In genomic region chr1:90509225-90510048, GRCh38 we compare ENCODE assay signal across 22 cellular contexts.
DNase-seq lines count a peak whose midpoint lies in the region; ATAC-seq and TF ChIP-seq lines count a peak whose summit lies in the region.
"Had no signal": no experiment of that assay in that cellular context is flagged by ENCODE, and none has a peak within 500 bp of the region (broad histone marks: within the 10 kb centered on the region; RNA-seq: fewer than 3 reads in every experiment).

No MANE protein-coding gene starts in this region.

- no peaks in the 10 kb centered on the region for H3K9me3 Mint-ChIP-seq in GM23338
- H3K9me3 Mint-ChIP-seq: activated B cell treated with CpG ODN at 0.5 μM for 24 hours, memory B cell had no signal

- TF ChIP-seq EP300 in sigmoid colon (IDR thresholded peaks at IDR 0.05) = no peak

- peaks cover 24% of the 10 kb centered on the region for H3K4me1 ChIP-seq in GM23338 (ENCODE audit: insufficient read depth)
- H3K4me1 ChIP-seq in sigmoid colon = no peaks in the 10 kb centered on the region
- H3K4me1 ChIP-seq in body of pancreas = no peaks in the 10 kb centered on the region
- H3K4me1 ChIP-seq: Caco-2 had no signal

- TF ChIP-seq POLR2A in sigmoid colon (IDR thresholded peaks at IDR 0.05) (no peak), body of pancreas (IDR thresholded peaks at IDR 0.05) (no peak)

- TF ChIP-seq CTCF in GM23338 (conservative IDR thresholded peaks at IDR 0.05; ENCODE audit: low read depth in 2 of 2) (no peak), sigmoid colon (IDR thresholded peaks at IDR 0.05) (no peak), body of pancreas (IDR thresholded peaks at IDR 0.05) (no peak)

- no peaks in the 10 kb centered on the region for H3K36me3 Mint-ChIP-seq in GM23338 (ENCODE audit: low read depth)
- H3K36me3 Mint-ChIP-seq: memory B cell; naive thymus-derived CD8-positive, alpha-beta T cell had no signal

- peaks cover 29% of the 10 kb centered on the region for H3K4me1 Mint-ChIP-seq in GM23338
- H3K4me1 Mint-ChIP-seq: activated B cell treated with CpG ODN at 0.5 μM for 24 hours; central memory CD8-positive, alpha-beta T cell; memory B cell; naive thymus-derived CD8-positive, alpha-beta T cell had no signal

- DNase-seq in GM23338 (ENCODE audit: low spot score) (no peak), left colon (no peak), COR-L47 (lab: John Stamatoyannopoulos, UW) (no peak), NCI-H226 (no peak), sigmoid colon (no peak), body of pancreas (no peak)
- DNase-seq: activated B cell treated with CpG ODN at 0.5 μM for 24 hours; activated gamma-delta T cell; AML-193; amygdala; Caco-2; effector CD8-positive, alpha-beta T cell; glutamatergic neuron; naive thymus-derived CD8-positive, alpha-beta T cell; NCI-H1694 treated with DMSO at 0.1 percent for 48 hours had no signal

- no peak overlapping the region for H2AFZ ChIP-seq in GM23338

- no peak overlapping the region for H3K4me3 ChIP-seq in GM23338
- no peak overlapping the region for H3K4me3 ChIP-seq in sigmoid colon
- H3K4me3 ChIP-seq in body of pancreas = no peak overlapping the region
- H3K4me3 ChIP-seq: skin epidermis, thoracic aorta had no signal

- intact Hi-C loops in left colon (cut with DNase I, micrococcal nuclease) (no loop called here), sigmoid colon (cut with DNase I) (no loop called here), body of pancreas (cut with DNase I) (no loop called here)

- H4K20me1 ChIP-seq in GM23338 (replicated peaks; ENCODE audit: insufficient read depth) = no peaks in the 10 kb centered on the region

- H3K79me2 ChIP-seq in GM23338 (replicated peaks; ENCODE audit: insufficient read depth) = no peaks in the 10 kb centered on the region

- H3F3A ChIP-seq in GM23338 (replicated peaks; ENCODE audit: low read depth) = no peaks in the 10 kb centered on the region

- WGBS in sigmoid colon, 2 donors = 79 to 82% methylated on average over 2 of the region's 2 CpGs
- whole genome bisulfite sequencing in body of pancreas, 2 donors = 51 to 70% methylated on average over 2 of the region's 2 CpGs

- H3K36me3 ChIP-seq in GM23338 (ENCODE audit: insufficient read depth) = no peaks in the 10 kb centered on the region
- H3K36me3 ChIP-seq in sigmoid colon = no peaks in the 10 kb centered on the region
- H3K36me3 ChIP-seq in body of pancreas (replicated peaks in 1 of 2; ENCODE audit: insufficient read depth in 1 of 2, low read depth in 2 of 2) = no peaks in the 10 kb centered on the region
- H3K36me3 ChIP-seq: thoracic aorta had no signal

- H3K27ac ChIP-seq in GM23338 (ENCODE audit: low read depth) (no peak overlapping the region), sigmoid colon (no peak overlapping the region), body of pancreas (no peak overlapping the region)
- H3K27ac ChIP-seq: skin epidermis, thoracic aorta had no signal

- no peak overlapping the region for H3K4me3 Mint-ChIP-seq in GM23338
- H3K4me3 Mint-ChIP-seq: activated B cell treated with CpG ODN at 0.5 μM for 24 hours; central memory CD8-positive, alpha-beta T cell; memory B cell; naive thymus-derived CD8-positive, alpha-beta T cell had no signal

- H3K9me2 ChIP-seq in GM23338 (ENCODE audit: insufficient read depth) = no peaks in the 10 kb centered on the region

- ATAC-seq in GM18870 (IDR thresholded peaks at IDR 0.05; ENCODE audit: unreplicated experiment) (peak; percentile 42), GM23338 (peak; percentile 58), HG03378 (IDR thresholded peaks at IDR 0.05; ENCODE audit: unreplicated experiment) (peak; percentile 51), left colon (peak; percentile 37), body of pancreas (no peak)
- ATAC-seq: Right ventricle myocardium inferior had no signal

- H3K27me3 ChIP-seq in GM23338 (ENCODE audit: insufficient read depth) (no peaks in the 10 kb centered on the region), sigmoid colon (no peaks in the 10 kb centered on the region), body of pancreas (no peaks in the 10 kb centered on the region)

- H3K27ac Mint-ChIP-seq in GM23338 = no peak overlapping the region
- H3K27ac Mint-ChIP-seq: activated B cell treated with CpG ODN at 0.5 μM for 24 hours; memory B cell; naive thymus-derived CD8-positive, alpha-beta T cell had no signal

- peak overlapping the region; percentile 25; the same call in 1 of the 2 replicates for H3K4me2 ChIP-seq in GM23338

- H3K27me3 Mint-ChIP-seq in GM23338 (ENCODE audit: insufficient read depth, low read depth, poor library complexity) = no peaks in the 10 kb centered on the region
- H3K27me3 Mint-ChIP-seq: activated B cell treated with CpG ODN at 0.5 μM for 24 hours, memory B cell had no signal

- H3K9me3 ChIP-seq in sigmoid colon = no peaks in the 10 kb centered on the region
- no peaks in the 10 kb centered on the region for H3K9me3 ChIP-seq in body of pancreas
- H3K9me3 ChIP-seq: Caco-2, thoracic aorta had no signal

TF ChIP-seq in GM23338, 12 proteins besides CTCF, POLR2A, EP300 and RAD21:
- no peak for TF ChIP-seq NANOG (IDR thresholded peaks at IDR 0.05; ENCODE audit: borderline replicate concordance)
- no peak for TF ChIP-seq JUNB (IDR thresholded peaks at IDR 0.05; ENCODE audit: unreplicated experiment)
- TF ChIP-seq ZNF114 (CRISPR knock-in tag; IDR thresholded peaks at IDR 0.05) = no peak
- TF ChIP-seq POLR2AphosphoS5 (IDR thresholded peaks at IDR 0.05; ENCODE audit: low read depth) = no peak
- no peak for TF ChIP-seq EZH2 (IDR thresholded peaks at IDR 0.05; ENCODE audit: low read depth, unreplicated experiment)
- no peak for TF ChIP-seq STAT1 (IDR thresholded peaks at IDR 0.05; ENCODE audit: unreplicated experiment)
TF ChIP-seq in GM23338: peak in this region for 0.
